In genomic region chr11:126231725-126232459, GRCh38 we compare ENCODE assay signal across 13 cellular contexts. TPM values are rescaled to one million over a fixed set of nuclear protein-coding genes. Genes with fewer than 3 reads are reported as not detected.
A peak's percentile ranks its signal among the peaks of the same experiment; 100 is the strongest.
DNase-seq lines count a peak whose midpoint lies in the region; ATAC-seq and TF ChIP-seq lines count a peak whose summit lies in the region.
"Had no signal": no experiment of that assay in that cellular context is flagged by ENCODE, and none has a peak within 500 bp of the region (broad histone marks: within the 10 kb centered on the region; RNA-seq: fewer than 3 reads in every experiment).

No MANE protein-coding gene starts in this region.

- no peak for TF ChIP-seq CTCF in foreskin keratinocyte (conservative IDR thresholded peaks at IDR 0.05)

- peak; percentile 29 for DNase-seq in NCI-H2029 treated with DMSO at 0.1 percent for 48 hours (lab: John Stamatoyannopoulos, UW)
- DNase-seq in NCI-H2029 (lab: John Stamatoyannopoulos, UW), result no peak
- peak; percentile 13 for DNase-seq in RPMI7951 (ENCODE audit: low read depth)
- no peak for DNase-seq in foreskin keratinocyte
- peak; percentile 42 for DNase-seq in skeletal muscle cell (ENCODE audit: low read depth)
- DNase-seq in NCI-H187 treated with DMSO at 0.1 percent for 48 hours (lab: John Stamatoyannopoulos, UW), result no peak
- no peak for DNase-seq in activated CD4-positive, alpha-beta T cell treated with anti-CD3 and anti-CD28 coated beads for 48 hours
- DNase-seq: activated naive CD4-positive, alpha-beta T cell treated with anti-CD3 and anti-CD28 coated beads, Interleukin-2, amount 10 ng/mL, durations not matched to agents 7 days and 5 days; MM.1S; NCI-H510A treated with DMSO at 0.1 percent for 48 hours; thyroid gland had no signal

- ATAC-seq in foreskin keratinocyte (no peak), HG02852 (IDR thresholded peaks at IDR 0.05; ENCODE audit: unreplicated experiment) (no peak)
- ATAC-seq: GM12878 had no signal

- H3K4me3 ChIP-seq in skeletal muscle cell (ENCODE audit: low read depth, low read length), result no peak overlapping the region
- H3K4me3 ChIP-seq: GM12878, thyroid gland had no signal

- H3K27ac ChIP-seq in foreskin keratinocyte, result peak overlapping the region; percentile 15
- H3K27ac ChIP-seq: thyroid gland had no signal

- H3K27me3 ChIP-seq in foreskin keratinocyte, result no peaks in the 10 kb centered on the region
- H3K27me3 ChIP-seq: thyroid gland had no signal

- H3K4me1 ChIP-seq in foreskin keratinocyte, result no peaks in the 10 kb centered on the region

RNA-seq across cellular contexts. Expression of gene FAM118B, which starts 20.3 kb away (rescaled TPM):
- 33.6 and 36.3 TPM in 2 replicates for total RNA-seq in RPMI7951 (2014; rRNA removed; shearing (Covaris generic))
- 20.9 and 21.6 TPM in 2 replicates for total RNA-seq in foreskin keratinocyte
- polyA plus RNA-seq in foreskin keratinocyte, result 15.6 and 16.5 TPM in 2 replicates

RNA-seq across cellular contexts. Expression of gene RPUSD4, which starts 20.4 kb away (rescaled TPM):
- total RNA-seq in RPMI7951 (2014; rRNA removed; shearing (Covaris generic)), result 16.1 and 18.8 TPM in 2 replicates
- total RNA-seq in foreskin keratinocyte, result 24.1 and 24.5 TPM in 2 replicates
- 17.4 and 18.1 TPM in 2 replicates for polyA plus RNA-seq in foreskin keratinocyte

RNA-seq across cellular contexts. Expression of gene SRPRA, which starts 36.8 kb away (rescaled TPM):
- 130 and 143 TPM in 2 replicates for total RNA-seq in RPMI7951 (2014; rRNA removed; shearing (Covaris generic))
- total RNA-seq in foreskin keratinocyte, result 77.4 and 89.9 TPM in 2 replicates
- 56.2 and 57.7 TPM in 2 replicates for polyA plus RNA-seq in foreskin keratinocyte

RNA-seq across cellular contexts. Expression of gene FOXRED1, which starts 37.1 kb away (rescaled TPM):
- 17.3 and 18.6 TPM in 2 replicates for total RNA-seq in RPMI7951 (2014; rRNA removed; shearing (Covaris generic))
- 30.3 and 33.0 TPM in 2 replicates for total RNA-seq in foreskin keratinocyte
- polyA plus RNA-seq in foreskin keratinocyte, result 30.2 and 34.5 TPM in 2 replicates

RNA-seq across cellular contexts. Expression of gene TIRAP, which starts 51.0 kb away (rescaled TPM):
- total RNA-seq in RPMI7951 (2014; rRNA removed; shearing (Covaris generic)), result 4.2 and 4.8 TPM in 2 replicates
- 4.8 and 5.1 TPM in 2 replicates for total RNA-seq in foreskin keratinocyte
- polyA plus RNA-seq in foreskin keratinocyte, result 2.4 and 2.6 TPM in 2 replicates

Comparison
In these comparisons a context has a peak if more than half of its experiments do, and no peak if none do; other contexts are left out.
1. DNase-seq: peak in NCI-H2029 treated with DMSO at 0.1 percent for 48 hours (single experiment), RPMI7951 (single experiment) and skeletal muscle cell (single experiment); none in NCI-H2029 (single experiment), foreskin keratinocyte (0 of 2), NCI-H187 treated with DMSO at 0.1 percent for 48 hours (single experiment) and activated CD4-positive, alpha-beta T cell treated with anti-CD3 and anti-CD28 coated beads for 48 hours (single experiment).